In the genomic region with DNA sequence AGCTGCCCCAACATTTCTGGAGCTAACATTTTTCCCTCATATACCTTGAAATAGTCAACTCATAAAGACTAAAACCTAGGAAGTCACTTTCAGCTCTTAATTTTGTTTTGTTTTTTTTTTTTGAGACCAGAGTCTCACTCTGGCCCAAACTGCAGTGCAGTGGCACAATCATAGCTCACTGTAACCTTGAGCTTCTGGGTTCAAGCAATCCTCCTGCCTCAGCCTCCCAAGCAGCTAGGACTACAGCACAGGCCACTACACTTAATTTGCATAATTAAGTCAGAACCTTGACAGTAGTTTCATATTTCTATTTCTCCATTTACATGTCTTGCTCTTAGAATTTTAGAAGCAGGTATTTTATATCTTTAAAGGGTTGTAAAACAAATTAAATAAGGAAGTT, we compare ENCODE assay signal across 1 cellular context.
TF ChIP-seq lines count a peak whose summit lies in the region.

No MANE protein-coding gene starts in this region.

TF ChIP-seq in HCT116, 20 proteins besides CTCF, POLR2A, EP300 and RAD21:
- TF ChIP-seq EGR1 (IDR thresholded peaks at IDR 0.05; ENCODE audit: low read depth): no peak
- no peak for TF ChIP-seq SIN3A (IDR thresholded peaks at IDR 0.05; ENCODE audit: low read depth)
- TF ChIP-seq, protein P1, sequence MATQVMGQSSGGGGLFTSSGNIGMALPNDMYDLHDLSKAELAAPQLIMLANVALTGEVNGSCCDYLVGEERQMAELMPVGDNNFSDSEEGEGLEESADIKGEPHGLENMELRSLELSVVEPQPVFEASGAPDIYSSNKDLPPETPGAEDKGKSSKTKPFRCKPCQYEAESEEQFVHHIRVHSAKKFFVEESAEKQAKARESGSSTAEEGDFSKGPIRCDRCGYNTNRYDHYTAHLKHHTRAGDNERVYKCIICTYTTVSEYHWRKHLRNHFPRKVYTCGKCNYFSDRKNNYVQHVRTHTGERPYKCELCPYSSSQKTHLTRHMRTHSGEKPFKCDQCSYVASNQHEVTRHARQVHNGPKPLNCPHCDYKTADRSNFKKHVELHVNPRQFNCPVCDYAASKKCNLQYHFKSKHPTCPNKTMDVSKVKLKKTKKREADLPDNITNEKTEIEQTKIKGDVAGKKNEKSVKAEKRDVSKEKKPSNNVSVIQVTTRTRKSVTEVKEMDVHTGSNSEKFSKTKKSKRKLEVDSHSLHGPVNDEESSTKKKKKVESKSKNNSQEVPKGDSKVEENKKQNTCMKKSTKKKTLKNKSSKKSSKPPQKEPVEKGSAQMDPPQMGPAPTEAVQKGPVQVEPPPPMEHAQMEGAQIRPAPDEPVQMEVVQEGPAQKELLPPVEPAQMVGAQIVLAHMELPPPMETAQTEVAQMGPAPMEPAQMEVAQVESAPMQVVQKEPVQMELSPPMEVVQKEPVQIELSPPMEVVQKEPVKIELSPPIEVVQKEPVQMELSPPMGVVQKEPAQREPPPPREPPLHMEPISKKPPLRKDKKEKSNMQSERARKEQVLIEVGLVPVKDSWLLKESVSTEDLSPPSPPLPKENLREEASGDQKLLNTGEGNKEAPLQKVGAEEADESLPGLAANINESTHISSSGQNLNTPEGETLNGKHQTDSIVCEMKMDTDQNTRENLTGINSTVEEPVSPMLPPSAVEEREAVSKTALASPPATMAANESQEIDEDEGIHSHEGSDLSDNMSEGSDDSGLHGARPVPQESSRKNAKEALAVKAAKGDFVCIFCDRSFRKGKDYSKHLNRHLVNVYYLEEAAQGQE (IDR thresholded peaks at IDR 0.05; ENCODE audit: low read depth): no peak
- TF ChIP-seq JUND (IDR thresholded peaks at IDR 0.05): no peak
- TF ChIP-seq YY1 (IDR thresholded peaks at IDR 0.05; ENCODE audit: extremely low read depth, insufficient replicate concordance, low read depth, low read length): no peak
- no peak for TF ChIP-seq CEBPB (IDR thresholded peaks at IDR 0.05; ENCODE audit: low read depth)
- TF ChIP-seq, protein P2, sequence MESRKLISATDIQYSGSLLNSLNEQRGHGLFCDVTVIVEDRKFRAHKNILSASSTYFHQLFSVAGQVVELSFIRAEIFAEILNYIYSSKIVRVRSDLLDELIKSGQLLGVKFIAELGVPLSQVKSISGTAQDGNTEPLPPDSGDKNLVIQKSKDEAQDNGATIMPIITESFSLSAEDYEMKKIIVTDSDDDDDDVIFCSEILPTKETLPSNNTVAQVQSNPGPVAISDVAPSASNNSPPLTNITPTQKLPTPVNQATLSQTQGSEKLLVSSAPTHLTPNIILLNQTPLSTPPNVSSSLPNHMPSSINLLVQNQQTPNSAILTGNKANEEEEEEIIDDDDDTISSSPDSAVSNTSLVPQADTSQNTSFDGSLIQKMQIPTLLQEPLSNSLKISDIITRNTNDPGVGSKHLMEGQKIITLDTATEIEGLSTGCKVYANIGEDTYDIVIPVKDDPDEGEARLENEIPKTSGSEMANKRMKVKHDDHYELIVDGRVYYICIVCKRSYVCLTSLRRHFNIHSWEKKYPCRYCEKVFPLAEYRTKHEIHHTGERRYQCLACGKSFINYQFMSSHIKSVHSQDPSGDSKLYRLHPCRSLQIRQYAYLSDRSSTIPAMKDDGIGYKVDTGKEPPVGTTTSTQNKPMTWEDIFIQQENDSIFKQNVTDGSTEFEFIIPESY (IDR thresholded peaks at IDR 0.05; ENCODE audit: extremely low read depth, insufficient replicate concordance, low read length): no peak
- no peak for TF ChIP-seq POLR2AphosphoS5 (IDR thresholded peaks at IDR 0.05; ENCODE audit: low read depth, low read length)
- TF ChIP-seq, protein P3, sequence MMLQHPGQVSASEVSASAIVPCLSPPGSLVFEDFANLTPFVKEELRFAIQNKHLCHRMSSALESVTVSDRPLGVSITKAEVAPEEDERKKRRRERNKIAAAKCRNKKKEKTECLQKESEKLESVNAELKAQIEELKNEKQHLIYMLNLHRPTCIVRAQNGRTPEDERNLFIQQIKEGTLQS (IDR thresholded peaks at IDR 0.05): no peak
- TF ChIP-seq, protein P4, sequence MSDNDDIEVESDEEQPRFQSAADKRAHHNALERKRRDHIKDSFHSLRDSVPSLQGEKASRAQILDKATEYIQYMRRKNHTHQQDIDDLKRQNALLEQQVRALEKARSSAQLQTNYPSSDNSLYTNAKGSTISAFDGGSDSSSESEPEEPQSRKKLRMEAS (IDR thresholded peaks at IDR 0.05): no peak
- TF ChIP-seq SRF (IDR thresholded peaks at IDR 0.05; ENCODE audit: low read depth): no peak
- TF ChIP-seq CBX3 (IDR thresholded peaks at IDR 0.05; ENCODE audit: low read depth): no peak
- TF ChIP-seq TCF7L2 (IDR thresholded peaks at IDR 0.05; ENCODE audit: borderline replicate concordance, extremely low read depth, insufficient read depth, insufficient read length): no peak
- TF ChIP-seq ZNF274 (IDR thresholded peaks at IDR 0.05; ENCODE audit: low read depth, low read length): no peak
- no peak for TF ChIP-seq FOSL1 (IDR thresholded peaks at IDR 0.05; ENCODE audit: low read depth)
- no peak for TF ChIP-seq ELF1 (IDR thresholded peaks at IDR 0.05; ENCODE audit: borderline replicate concordance, low read depth)
- no peak for TF ChIP-seq ZFX (IDR thresholded peaks at IDR 0.05)
